8 cellular contexts compared by ENCODE assay signal in genomic region chr19:55461259-55461973, GRCh38.
A peak's percentile ranks its signal among the peaks of the same experiment; 100 is the strongest.
DNase-seq lines count a peak whose midpoint lies in the region; ATAC-seq lines count a peak whose summit lies in the region.

A gene with protein sequence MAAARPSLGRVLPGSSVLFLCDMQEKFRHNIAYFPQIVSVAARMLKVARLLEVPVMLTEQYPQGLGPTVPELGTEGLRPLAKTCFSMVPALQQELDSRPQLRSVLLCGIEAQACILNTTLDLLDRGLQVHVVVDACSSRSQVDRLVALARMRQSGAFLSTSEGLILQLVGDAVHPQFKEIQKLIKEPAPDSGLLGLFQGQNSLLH (minus strand): TSS chr19:55461642. CDS start chr19:55456486, 5,156 bp downstream.

- DNase-seq in C1 segment of cervical spinal cord (lab: John Stamatoyannopoulos, UW) (peak; percentile 94 to 100 (median 98)), NCI-H748 treated with DMSO at 0.1 percent for 48 hours (lab: John Stamatoyannopoulos, UW) (peak; percentile 99), dedifferentiated amniotic fluid mesenchymal stem cell (ENCODE audit: extremely low spot score) (peak; percentile 100), left kidney (ENCODE audit: low read depth, low spot score) (peak; percentile 100)
- peak; percentile 99 to 100 for DNase-seq in activated CD4-positive, alpha-beta T cell treated with anti-CD3 and anti-CD28 coated beads, Interleukin-2, amount 50 U/mL, for 24 hours (ENCODE audit: low read depth in 1 of 2, low spot score in 1 of 2)
- peak; percentile 100 for DNase-seq in stimulated activated CD4-positive, alpha-beta T cell treated with anti-CD3 and anti-CD28 coated beads, Interleukin-2, amount 100 ng/mL, for 24 hours

- ATAC-seq in GM19372 (IDR thresholded peaks at IDR 0.05; ENCODE audit: low read depth, unreplicated experiment), result peak; percentile 89
- ATAC-seq in HG03558 (IDR thresholded peaks at IDR 0.05; ENCODE audit: extremely low read depth, unreplicated experiment), result peak; percentile 84

Comparison
In these comparisons a context has a peak if more than half of its experiments do, and no peak if none do; other contexts are left out.
1. Peak in every context shown above with its lines: DNase-seq and ATAC-seq.